In genomic region chr5:116374434-116374852, GRCh38 we compare ENCODE assay signal across 12 cellular contexts.
DNase-seq lines count a peak whose midpoint lies in the region; ATAC-seq and TF ChIP-seq lines count a peak whose summit lies in the region.
"Had no signal": no experiment of that assay in that cellular context is flagged by ENCODE, and none has a peak within 500 bp of the region (broad histone marks: within the 10 kb centered on the region; RNA-seq: fewer than 3 reads in every experiment).

No MANE protein-coding gene starts in this region.

- TF ChIP-seq CTCF in GM13976 (IDR thresholded peaks at IDR 0.05; ENCODE audit: borderline replicate concordance, control extremely low read depth, extremely low read depth, insufficient read depth, missing control alignments), result peak; percentile 4

- no peak overlapping the region for H4K91ac ChIP-seq in neuronal stem cell (ENCODE audit: low read depth, low read length, poor library complexity)

- H2AFZ ChIP-seq in neuronal stem cell (ENCODE audit: low read length), result no peak overlapping the region

- H2BK12ac ChIP-seq in neuronal stem cell (ENCODE audit: low read length), result no peak overlapping the region

- no CpG with 5 or more reads among the region's 4 CpGs for WGBS in neuronal stem cell (ENCODE audit: extremely low coverage in 2 of 2, insufficient read length in 2 of 2, insufficient replicate concordance in 1 of 2), 2 donors

- H3K4me1 ChIP-seq in neuronal stem cell (ENCODE audit: control insufficient read depth in 2 of 2, insufficient read depth in 1 of 2, low read depth in 1 of 2, low read length in 2 of 2), result peaks cover 12% of the 10 kb centered on the region in 2 donors

- no peak overlapping the region for H2BK120ac ChIP-seq in neuronal stem cell (ENCODE audit: low read depth, low read length)

- H3K4ac ChIP-seq in neuronal stem cell (ENCODE audit: low read length), result no peak overlapping the region

- H3K36me3 ChIP-seq in neuronal stem cell (replicated peaks in 1 of 2; ENCODE audit: control insufficient read depth in 2 of 2, insufficient read depth in 2 of 2, low read length in 2 of 2), result no peaks in the 10 kb centered on the region
- H3K36me3 ChIP-seq: brain microvascular endothelial cell had no signal

- H3K9me3 ChIP-seq in neuronal stem cell (replicated peaks in 1 of 2; ENCODE audit: control insufficient read depth in 2 of 2, insufficient read depth in 1 of 2, low read depth in 1 of 2, low read length in 2 of 2), result no peaks in the 10 kb centered on the region

- DNase-seq in GM13976 (ENCODE audit: low spot score), result no peak
- peak; percentile 42 for DNase-seq in HT1080 (ENCODE audit: low read depth)
- no peak for DNase-seq in GF-D8 (lab: John Stamatoyannopoulos, UW)
- DNase-seq in neuronal stem cell (ENCODE audit: low spot score), result no peak
- DNase-seq: activated CD4-positive, alpha-beta memory T cell treated with anti-CD3 and anti-CD28 coated beads for 36 hours; brain microvascular endothelial cell; NCI-H774; T1000 had no signal

- in situ Hi-C loops in GM13976 (cut with MboI; ENCODE audit: low sequenced_read_pairs, unreplicated experiment), result no loop called here

- H3K14ac ChIP-seq in neuronal stem cell (ENCODE audit: low read length), result no peak overlapping the region

- H2AK5ac ChIP-seq in neuronal stem cell (ENCODE audit: low read depth, low read length), result no peak overlapping the region

- H3K4me3 ChIP-seq in neuronal stem cell (ENCODE audit: low read length in 2 of 2), result no peak overlapping the region

- H3K27ac ChIP-seq in neuronal stem cell (replicated peaks; ENCODE audit: low read length), result no peak overlapping the region
- H3K27ac ChIP-seq: brain microvascular endothelial cell had no signal

- ATAC-seq in GM19043 (IDR thresholded peaks at IDR 0.05; ENCODE audit: low read depth, unreplicated experiment) (peak; percentile 52), HG02852 (IDR thresholded peaks at IDR 0.05; ENCODE audit: unreplicated experiment) (peak; percentile 73), HG03571 (IDR thresholded peaks at IDR 0.05; ENCODE audit: unreplicated experiment) (no peak), HG02759 (IDR thresholded peaks at IDR 0.05; ENCODE audit: unreplicated experiment) (no peak)

- no peak overlapping the region for H3K23ac ChIP-seq in neuronal stem cell (ENCODE audit: low read depth, low read length, poor library complexity)

- no peak overlapping the region for H3K9ac ChIP-seq in neuronal stem cell (ENCODE audit: low read depth, low read length, poor library complexity)

- no peaks in the 10 kb centered on the region for H3K79me1 ChIP-seq in neuronal stem cell (ENCODE audit: low read depth, low read length)

- H3K18ac ChIP-seq in neuronal stem cell (ENCODE audit: low read length), result no peak overlapping the region

- no peak overlapping the region for H4K8ac ChIP-seq in neuronal stem cell (ENCODE audit: low read depth, low read length)

- no peak overlapping the region for H2BK15ac ChIP-seq in neuronal stem cell (ENCODE audit: low read length)

- no peaks in the 10 kb centered on the region for H3K27me3 ChIP-seq in neuronal stem cell (ENCODE audit: control insufficient read depth in 3 of 3, insufficient read depth in 3 of 3, low read depth in 1 of 3, low read length in 3 of 3)
- H3K27me3 ChIP-seq: brain microvascular endothelial cell had no signal

- no peak overlapping the region for H3K4me2 ChIP-seq in neuronal stem cell (ENCODE audit: insufficient read depth, low read length, poor library complexity, severe bottlenecking)

- H2BK5ac ChIP-seq in neuronal stem cell (ENCODE audit: low read length), result no peak overlapping the region

Comparison
In these comparisons a context has a peak if more than half of its experiments do, and no peak if none do; other contexts are left out.
1. ATAC-seq: peak in GM19043 (single experiment) and HG02852 (single experiment); none in HG03571 (single experiment) and HG02759 (single experiment).